Comparison of ENCODE assay signal across 8 cellular contexts in genomic region chr5:149371296-149371962, GRCh38. TPM values are rescaled to one million over a fixed set of nuclear protein-coding genes. Genes with fewer than 3 reads are reported as not detected.
DNase-seq lines count a peak whose midpoint lies in the region; ATAC-seq and TF ChIP-seq lines count a peak whose summit lies in the region.

No MANE protein-coding gene starts in this region.

- TF ChIP-seq CTCF in DOHH2 (IDR thresholded peaks at IDR 0.05; ENCODE audit: low read depth, low read length, poor library complexity, severe bottlenecking) (peak; percentile 78), glutamatergic neuron (IDR thresholded peaks at IDR 0.05; ENCODE audit: partially characterized antibody, unreplicated experiment) (peak; percentile 66)

- H3K27ac ChIP-seq in DOHH2 (ENCODE audit: low read depth, low read length), result no peak overlapping the region

- no peaks in the 10 kb centered on the region for H3K36me3 Mint-ChIP-seq in glutamatergic neuron (ENCODE audit: unreplicated experiment)

- H3K9me3 Mint-ChIP-seq in glutamatergic neuron (ENCODE audit: unreplicated experiment), result no peaks in the 10 kb centered on the region

- H3K4me2 ChIP-seq in DOHH2 (ENCODE audit: low read length), result no peak overlapping the region

- no peaks in the 10 kb centered on the region for H3K79me2 ChIP-seq in DOHH2 (ENCODE audit: control insufficient read depth, low read length)

- no peaks in the 10 kb centered on the region; the same call in 1 of the 2 replicates for H4K20me1 ChIP-seq in DOHH2 (ENCODE audit: control insufficient read depth, insufficient read depth, low read depth, low read length)

- peak; percentile 83 for ATAC-seq in GM21619 (IDR thresholded peaks at IDR 0.05; ENCODE audit: unreplicated experiment)

- DNase-seq in KG1 (lab: John Stamatoyannopoulos, UW), result peak; percentile 0
- peak; percentile 25 for DNase-seq in SHP77 treated with DMSO at 0.1 percent for 48 hours (lab: John Stamatoyannopoulos, UW)
- peak; percentile 87 for DNase-seq in activated effector memory CD4-positive, alpha-beta T cell treated with anti-CD3 and anti-CD28 coated beads, Interleukin-2, amount 50 U/mL, for 16 hours
- DNase-seq in glutamatergic neuron, result peak; percentile 67
- peak; percentile 22 for DNase-seq in pulmonary artery endothelial cell (ENCODE audit: low read depth, low spot score)
- no peak for DNase-seq in mesenteric fat pad (ENCODE audit: low spot score)

- H3K27me3 Mint-ChIP-seq in glutamatergic neuron (ENCODE audit: unreplicated experiment), result no peaks in the 10 kb centered on the region

- H3K27me3 ChIP-seq in DOHH2 (ENCODE audit: control insufficient read depth, low read length), result no peaks in the 10 kb centered on the region

- H3K4me3 ChIP-seq in DOHH2 (ENCODE audit: low read length), result no peak overlapping the region

- H3K4me1 ChIP-seq in DOHH2 (ENCODE audit: control insufficient read depth, low read length), result no peaks in the 10 kb centered on the region

- no peaks in the 10 kb centered on the region for H3K9me3 ChIP-seq in DOHH2 (ENCODE audit: control insufficient read depth, insufficient read depth, low read length)

- H3K4me1 Mint-ChIP-seq in glutamatergic neuron (ENCODE audit: low read depth, unreplicated experiment), result peaks cover 8% of the 10 kb centered on the region

- H3K27ac Mint-ChIP-seq in glutamatergic neuron (ENCODE audit: unreplicated experiment), result peak overlapping the region; percentile 62

- H3K4me3 Mint-ChIP-seq in glutamatergic neuron (ENCODE audit: unreplicated experiment), result no peak overlapping the region

- H3K9me2 ChIP-seq in DOHH2 (replicated peaks; ENCODE audit: control insufficient read depth, low read length), result no peaks in the 10 kb centered on the region

- H3F3A ChIP-seq in DOHH2 (ENCODE audit: control insufficient read depth, insufficient read depth), result no peaks in the 10 kb centered on the region

- peaks cover 28% of the 10 kb centered on the region for H3K36me3 ChIP-seq in DOHH2 (ENCODE audit: control insufficient read depth, low read length)

RNA-seq across cellular contexts. Expression of gene IL17B, which starts 7.7 kb away (rescaled TPM):
- 0.88 TPM for total RNA-seq in glutamatergic neuron (ENCODE audit: unreplicated experiment)
- not detected in 2 replicates for total RNA-seq in pulmonary artery endothelial cell
- total RNA-seq in mesenteric fat pad, result not detected

RNA-seq across cellular contexts. Expression of gene PCYOX1L, which starts 13.6 kb away (rescaled TPM):
- total RNA-seq in glutamatergic neuron (ENCODE audit: unreplicated experiment), result 25.4 TPM
- total RNA-seq in pulmonary artery endothelial cell, result 13.1 and 19.4 TPM in 2 replicates
- total RNA-seq in mesenteric fat pad, result 1.9 TPM

RNA-seq across cellular contexts. Expression of gene GRPEL2, which starts 26.1 kb away (rescaled TPM):
- 34.7 TPM for total RNA-seq in glutamatergic neuron (ENCODE audit: unreplicated experiment)
- 34.3 and 36.6 TPM in 2 replicates for total RNA-seq in pulmonary artery endothelial cell
- 22.7 TPM for total RNA-seq in mesenteric fat pad
